In genomic region chr13:99310382-99311031, GRCh38 we compare ENCODE assay signal across 10 cellular contexts. TPM values are rescaled to one million over a fixed set of nuclear protein-coding genes. Genes with fewer than 3 reads are reported as not detected.
DNase-seq lines count a peak whose midpoint lies in the region; ATAC-seq, FAIRE-seq and TF ChIP-seq lines count a peak whose summit lies in the region.
"Had no signal": no experiment of that assay in that cellular context is flagged by ENCODE, and none has a peak within 500 bp of the region (broad histone marks: within the 10 kb centered on the region; RNA-seq: fewer than 3 reads in every experiment).

No MANE protein-coding gene starts in this region.

- TF ChIP-seq CTCF in MCF 10A (IDR thresholded peaks at IDR 0.05; ENCODE audit: unreplicated experiment) (no peak), mammary epithelial cell (conservative IDR thresholded peaks at IDR 0.05 in 1 of 2, IDR thresholded peaks at IDR 0.05 in 1 of 2; ENCODE audit: extremely low read depth in 1 of 2, insufficient read depth in 1 of 2, low read depth in 1 of 2, low read length in 2 of 2) (no peak)

- no peaks in the 10 kb centered on the region for H3K9me3 ChIP-seq in mammary epithelial cell (replicated peaks; ENCODE audit: insufficient read depth, low read length)

- CTCF ChIA-PET in MCF 10A (lab: Yijun Ruan, JAX), result no interaction called here
- CTCF ChIA-PET in mammary epithelial cell (lab: Charles Lee; ENCODE audit: low non-redundant PET), result no interaction called here

- no peak overlapping the region for H3K9ac ChIP-seq in mammary epithelial cell (ENCODE audit: insufficient read depth, low read length)

- DNase-seq in MCF 10A (ENCODE audit: unreplicated experiment) (peak; percentile 33), mammary epithelial cell (no peak), dedifferentiated amniotic fluid mesenchymal stem cell (ENCODE audit: extremely low spot score) (peak; percentile 46), GDM1 (lab: John Stamatoyannopoulos, UW) (no peak), Right ventricle myocardium inferior (ENCODE audit: missing footprints) (no peak), HTR-8/SVneo (ENCODE audit: insufficient read length, low spot score) (no peak)
- no peak for DNase-seq in stimulated activated CD4-positive, alpha-beta T cell treated with anti-CD3 and anti-CD28 coated beads, Interleukin-12 subunit alpha, Interleukin-12 subunit beta, amount 100 ng/mL, for 4 hours

- peaks cover 7% of the 10 kb centered on the region for H3K4me1 ChIP-seq in mammary epithelial cell (ENCODE audit: insufficient read depth, low read length)

- H3K36me3 Mint-ChIP-seq in MCF 10A (ENCODE audit: insufficient read depth, unreplicated experiment), result peaks cover 16% of the 10 kb centered on the region

- peaks cover 7% of the 10 kb centered on the region for H3K79me2 ChIP-seq in mammary epithelial cell (ENCODE audit: insufficient read depth, low read length)

- H3K27me3 Mint-ChIP-seq in MCF 10A (ENCODE audit: insufficient read depth, unreplicated experiment), result no peaks in the 10 kb centered on the region

- H3K9me3 Mint-ChIP-seq in MCF 10A (ENCODE audit: unreplicated experiment), result no peaks in the 10 kb centered on the region

- no peak overlapping the region for H3K4me2 ChIP-seq in mammary epithelial cell (ENCODE audit: insufficient read depth, low read depth, low read length)

- H3K27ac Mint-ChIP-seq in MCF 10A (ENCODE audit: low read depth, unreplicated experiment), result peak overlapping the region; percentile 43

- in situ Hi-C loops in mammary epithelial cell (cut with MboI; ENCODE audit: low sequenced_read_pairs in 2 of 2), result no loop called here

- no peaks in the 10 kb centered on the region for H4K20me1 ChIP-seq in mammary epithelial cell (ENCODE audit: insufficient read depth, low read length)

- BruUV-seq in MCF 10A (replicated peaks; lab: Mats Ljungman, UMichigan), result no TSS peak
- no TSS peak for BruUV-seq in mammary epithelial cell (replicated peaks; lab: Mats Ljungman, UMichigan)

- ATAC-seq in HG03469 (IDR thresholded peaks at IDR 0.05; ENCODE audit: unreplicated experiment) (peak; percentile 34), Right ventricle myocardium inferior (no peak)

- no peak overlapping the region for H3K4me3 ChIP-seq in mammary epithelial cell (replicated peaks in 1 of 3; ENCODE audit: insufficient read depth in 1 of 3, low read depth in 2 of 3, low read length in 3 of 3)

- intact Hi-C loops in MCF 10A (cut with micrococcal nuclease), result no loop called here
- intact Hi-C loops in mammary epithelial cell (cut with micrococcal nuclease), result no loop called here
- intact Hi-C loops in Right ventricle myocardium inferior (cut with DNase I), result no loop called here

- H3K4me1 Mint-ChIP-seq in MCF 10A (ENCODE audit: insufficient read depth, unreplicated experiment), result peaks cover 20% of the 10 kb centered on the region

- no peak for FAIRE-seq in HTR-8/SVneo (lab: Jason Lieb, UNC)
- FAIRE-seq: TTC549 had no signal

- no peaks in the 10 kb centered on the region for H3K27me3 ChIP-seq in mammary epithelial cell (ENCODE audit: insufficient read depth, low read length)

- H3K4me3 Mint-ChIP-seq in MCF 10A (ENCODE audit: unreplicated experiment), result no peak overlapping the region

- H2AFZ ChIP-seq in mammary epithelial cell (ENCODE audit: low read depth, low read length), result no peak overlapping the region

- no peak overlapping the region for H3K27ac ChIP-seq in mammary epithelial cell (ENCODE audit: insufficient read depth, low read depth, low read length)

- 96% methylated on average over 4 of the region's 4 CpGs for WGBS in mammary epithelial cell (ENCODE audit: low coverage, missing lambda C conversion rate)

- POLR2A ChIA-PET in MCF 10A (lab: Yijun Ruan, JAX), result interaction anchor here (0.6 to 1.4 kb wide), 2 partner anchors 10 to 13 kb away, joined by 3 to 4 read pairs; no protein-coding TSS in a partner anchor

- dilution Hi-C loops in mammary epithelial cell (cut with HindIII; ENCODE audit: low sequenced_read_pairs), result loop anchor here (5.0 kb wide), 1 partner anchor 48 kb away; no protein-coding TSS in a partner anchor

- no peaks in the 10 kb centered on the region for H3K36me3 ChIP-seq in mammary epithelial cell (ENCODE audit: insufficient read depth, low read length)

RNA-seq across cellular contexts. Expression of gene GPR183, which starts 3.3 kb away (rescaled TPM):
- not detected in 2 replicates for total RNA-seq in MCF 10A (2022)
- total RNA-seq in mammary epithelial cell, result not detected
- not detected for polyA plus RNA-seq in mammary epithelial cell
- polyA minus RNA-seq in mammary epithelial cell, result not detected
- 2.7 TPM for total RNA-seq in Right ventricle myocardium inferior

RNA-seq across cellular contexts. Expression of gene GPR18, which starts 52.3 kb away (rescaled TPM):
- total RNA-seq in MCF 10A (2022) (not detected in 2 replicates), mammary epithelial cell (not detected), Right ventricle myocardium inferior (not detected)
- not detected for polyA plus RNA-seq in mammary epithelial cell
- polyA minus RNA-seq in mammary epithelial cell, result not detected
- total RNA-seq: Daoy had no signal

Comparison
In these comparisons a context has a peak if more than half of its experiments do, and no peak if none do; other contexts are left out.
1. DNase-seq: peak in MCF 10A (single experiment) and dedifferentiated amniotic fluid mesenchymal stem cell (single experiment); none in mammary epithelial cell (single experiment), GDM1 (single experiment), Right ventricle myocardium inferior (single experiment), HTR-8/SVneo (single experiment) and stimulated activated CD4-positive, alpha-beta T cell treated with anti-CD3 and anti-CD28 coated beads, Interleukin-12 subunit alpha, Interleukin-12 subunit beta, amount 100 ng/mL, for 4 hours (single experiment).